8 cellular contexts compared by ENCODE assay signal in genomic region chr19:17511724-17512573, GRCh38. TPM values are rescaled to one million over a fixed set of nuclear protein-coding genes. Genes with fewer than 3 reads are reported as not detected.
DNase-seq lines count a peak whose midpoint lies in the region; ATAC-seq and TF ChIP-seq lines count a peak whose summit lies in the region.

No MANE protein-coding gene starts in this region.

- H2AFZ ChIP-seq in SK-N-SH (ENCODE audit: low read depth) (peak overlapping the region; percentile 56; the same call in 1 of the 2 replicates), trophoblast cell (ENCODE audit: insufficient read depth, low read length, poor library complexity) (peak overlapping the region; percentile 85)

- peak overlapping the region; percentile 88 for H4K91ac ChIP-seq in trophoblast cell (ENCODE audit: low read depth, low read length)

- ATAC-seq in GM21825 (IDR thresholded peaks at IDR 0.05; ENCODE audit: unreplicated experiment) (peak; percentile 52), Right ventricle myocardium superior (ENCODE audit: poor library complexity) (peak; percentile 82)
- peak; percentile 62 to 75 for ATAC-seq in activated naive CD4-positive, alpha-beta T cell treated with anti-CD3 and anti-CD28 coated beads, Interleukin-2, amount 50 U/mL, for 72 hours

- H3K23ac ChIP-seq in trophoblast cell (ENCODE audit: low read length): no peak overlapping the region

- H4K20me1 ChIP-seq in SK-N-SH (ENCODE audit: insufficient read depth): no peaks in the 10 kb centered on the region

- DNase-seq in ELR (ENCODE audit: low read depth) (peak; percentile 86), SK-N-SH (peak; percentile 93), Right ventricle myocardium superior (peak; percentile 93), trophoblast cell (peak; percentile 35 to 62), tibial nerve (ENCODE audit: low spot score in 2 of 2) (peak; percentile 65)
- DNase-seq in activated naive CD4-positive, alpha-beta T cell treated with anti-CD3 and anti-CD28 coated beads, Interleukin-2, amount 50 U/mL, for 72 hours (ENCODE audit: low spot score in 2 of 2): peak; percentile 85

- peak overlapping the region; percentile 80 for H3K14ac ChIP-seq in trophoblast cell (ENCODE audit: low read length)

- H3K4me1 ChIP-seq in SK-N-SH (ENCODE audit: control insufficient read depth in 1 of 2, insufficient read depth in 2 of 2, low read depth in 1 of 2, low read length in 1 of 2) (peaks cover 4 to 9% of the 10 kb centered on the region in 2 experiments; a peak in 3 of 4 replicates), trophoblast cell (ENCODE audit: control insufficient read depth in 1 of 2, insufficient read depth in 2 of 2, low read length in 2 of 2) (peaks cover 5 to 8% of the 10 kb centered on the region in 2 experiments), tibial nerve (peaks cover 6 to 60% (median 35%) of the 10 kb centered on the region in 4 donors)

- H3K79me1 ChIP-seq in trophoblast cell (ENCODE audit: low read length): peaks cover 14% of the 10 kb centered on the region

- H3K27me3 ChIP-seq in SK-N-SH (ENCODE audit: insufficient read depth): no peaks in the 10 kb centered on the region
- H3K27me3 ChIP-seq in trophoblast cell (ENCODE audit: insufficient read depth, low read length): no peaks in the 10 kb centered on the region
- H3K27me3 ChIP-seq in tibial nerve: no peaks in the 10 kb centered on the region

- TF ChIP-seq POLR2A in tibial nerve (IDR thresholded peaks at IDR 0.05): peak in 1 of 2 donors; percentile 39

- H3K4ac ChIP-seq in trophoblast cell (ENCODE audit: low read depth, low read length): peak overlapping the region; percentile 60

- no peak overlapping the region for H2BK12ac ChIP-seq in trophoblast cell (ENCODE audit: low read length)

- peaks cover 55% of the 10 kb centered on the region for H3K79me2 ChIP-seq in SK-N-SH (ENCODE audit: insufficient read depth)
- H3K79me2 ChIP-seq in trophoblast cell (ENCODE audit: control insufficient read depth, insufficient read depth, low read length, poor library complexity): peaks cover 10% of the 10 kb centered on the region

- H3K36me3 ChIP-seq in KOPT-K1 (ENCODE audit: insufficient read depth, low read length): peaks cover 26% of the 10 kb centered on the region
- peaks cover 7 to 19% of the 10 kb centered on the region in 2 experiments for H3K36me3 ChIP-seq in SK-N-SH (replicated peaks in 1 of 2; ENCODE audit: control insufficient read depth in 1 of 2, insufficient read depth in 2 of 2, low read length in 1 of 2)
- H3K36me3 ChIP-seq in trophoblast cell (ENCODE audit: control insufficient read depth in 1 of 2, insufficient read depth in 2 of 2, low read length in 2 of 2): peaks cover 6 to 9% of the 10 kb centered on the region in 2 experiments
- peaks cover 0 to 19% (median 0%) of the 10 kb centered on the region in 3 donors for H3K36me3 ChIP-seq in tibial nerve

- peak overlapping the region; percentile 98 for H3K27ac ChIP-seq in KOPT-K1 (ENCODE audit: low read depth, low read length, poor library complexity, severe bottlenecking)
- peak overlapping the region; percentile 87 to 93 for H3K27ac ChIP-seq in SK-N-SH (ENCODE audit: low read depth in 2 of 2, low read length in 1 of 2)
- H3K27ac ChIP-seq in trophoblast cell (ENCODE audit: low read depth, low read length): peak overlapping the region; percentile 62
- peak overlapping the region; percentile 93 to 100 (median 98) for H3K27ac ChIP-seq in tibial nerve

- POLR2A ChIA-PET in SK-N-SH (lab: Yijun Ruan, JAX): interaction anchor here (0.6 to 1.5 kb wide), 11 partner anchors 10 to 348 kb away, joined by 3 to 5 read pairs (median 3); partner anchors contain the start of genes DDA1, MVB12A, RPL18A and SLC27A1

- H3K36me3 Mint-ChIP-seq in activated naive CD4-positive, alpha-beta T cell treated with anti-CD3 and anti-CD28 coated beads, Interleukin-2, amount 50 U/mL, for 72 hours: peaks cover 12 to 48% of the 10 kb centered on the region in 2 donors

- peak overlapping the region; percentile 40 for H2AK5ac ChIP-seq in trophoblast cell (ENCODE audit: low read length)

- H3K9ac ChIP-seq in SK-N-SH (peak overlapping the region; percentile 99), trophoblast cell (ENCODE audit: low read length) (peak overlapping the region; percentile 99)

- TF ChIP-seq RAD21 in SK-N-SH (IDR thresholded peaks at IDR 0.05; ENCODE audit: low read length): peak; percentile 34

- intact Hi-C loops in Right ventricle myocardium superior (cut with DNase I): no loop called here

- CTCF ChIA-PET in SK-N-SH (lab: Yijun Ruan, JAX): interaction anchor here (0.7 to 1.8 kb wide), 9 partner anchors 11 to 344 kb away, joined by 3 to 6 read pairs (median 4); partner anchors contain the start of gene SLC27A1

- H3K9me3 Mint-ChIP-seq in activated naive CD4-positive, alpha-beta T cell treated with anti-CD3 and anti-CD28 coated beads, Interleukin-2, amount 50 U/mL, for 72 hours: no peaks in the 10 kb centered on the region

- peak overlapping the region; percentile 60 for H2BK5ac ChIP-seq in trophoblast cell (ENCODE audit: low read depth, low read length, poor library complexity)

- TF ChIP-seq EP300 in SK-N-SH (IDR thresholded peaks at IDR 0.05; ENCODE audit: borderline replicate concordance in 1 of 2, low read depth in 1 of 2, low read length in 1 of 2) (0 out of 4 replicates have a peak, but pooled peaks of 1 of the 2 experiments have one; percentile 19), tibial nerve (IDR thresholded peaks at IDR 0.05) (peak in 1 of 2 donors; percentile 83)

- peak overlapping the region; percentile 61 for H4K12ac ChIP-seq in trophoblast cell (ENCODE audit: low read depth, low read length)

- peak; percentile 31 for TF ChIP-seq CTCF in SK-N-SH (IDR thresholded peaks at IDR 0.05)
- peak in 4 of 5 experiments; percentile 19 to 70 (median 46) for TF ChIP-seq CTCF in tibial nerve (IDR thresholded peaks at IDR 0.05)

- H3K9me2 ChIP-seq in SK-N-SH: no peaks in the 10 kb centered on the region

- peaks cover 17% of the 10 kb centered on the region for H3F3A ChIP-seq in SK-N-SH (replicated peaks; ENCODE audit: insufficient read depth)

- H3K18ac ChIP-seq in trophoblast cell (ENCODE audit: low read length): peak overlapping the region; percentile 62

- H3K27ac Mint-ChIP-seq in activated naive CD4-positive, alpha-beta T cell treated with anti-CD3 and anti-CD28 coated beads, Interleukin-2, amount 50 U/mL, for 72 hours: peak overlapping the region; percentile 92 to 95

- WGBS in SK-N-SH (ENCODE audit: low lambda C conversion rate): 7% methylated on average over 20 of the region's 82 CpGs
- WGBS in trophoblast cell (ENCODE audit: extremely low coverage, insufficient coverage, insufficient read length): no CpG with 5 or more reads among the region's 82 CpGs
- 1 to 2% methylated on average over 20 to 66 of the region's 82 CpGs for WGBS in tibial nerve, 2 donors

- peaks cover 2% of the 10 kb centered on the region for H3K9me3 ChIP-seq in KOPT-K1 (ENCODE audit: insufficient read depth, low read length, poor library complexity, severe bottlenecking)
- no peaks in the 10 kb centered on the region for H3K9me3 ChIP-seq in SK-N-SH
- H3K9me3 ChIP-seq in trophoblast cell (ENCODE audit: insufficient read depth, low read depth, low read length): peaks cover 8% of the 10 kb centered on the region
- peaks cover 0 to under 1% (median 0%) of the 10 kb centered on the region in 4 donors for H3K9me3 ChIP-seq in tibial nerve

- peak overlapping the region; percentile 87 for H4K8ac ChIP-seq in trophoblast cell (ENCODE audit: low read depth, low read length)

- H3K4me2 ChIP-seq in SK-N-SH (peak overlapping the region; percentile 96), trophoblast cell (ENCODE audit: low read length) (peak overlapping the region; percentile 74)

- H3K4me3 ChIP-seq in SK-N-SH (ENCODE audit: low read depth in 2 of 2, low read length in 1 of 2) (peak overlapping the region; percentile 72 to 74), trophoblast cell (ENCODE audit: low read depth, low read length) (peak overlapping the region; percentile 93), tibial nerve (peak overlapping the region; percentile 85 to 94 (median 90))

- H2BK120ac ChIP-seq in trophoblast cell (ENCODE audit: insufficient read depth, low read length, poor library complexity): peak overlapping the region; percentile 62

RNA-seq across cellular contexts. Expression of gene PGLS, which starts 0.5 kb away (rescaled TPM):
- polyA plus RNA-seq in SK-N-SH (2012; rRNA removed): 59.9 and 73.3 TPM in 2 replicates
- polyA plus RNA-seq in SK-N-SH (2012; cell fraction: cytosol; rRNA removed): 28.3 and 43.7 TPM in 2 replicates
- polyA plus RNA-seq in SK-N-SH (2012; cell fraction: nucleus; rRNA removed): 75.1 and 114 TPM in 2 replicates
- total RNA-seq in activated naive CD4-positive, alpha-beta T cell treated with anti-CD3 and anti-CD28 coated beads, Interleukin-2, amount 50 U/mL, for 72 hours: 10 to 100 TPM; 50.3 to 70.6 TPM
- total RNA-seq in Right ventricle myocardium superior (19.6 TPM), tibial nerve (10 to 100 TPM; 82.2 to 96.7 (median 92.2) TPM)
- polyA plus RNA-seq in trophoblast cell (2013): 107 and 108 TPM in 2 replicates

RNA-seq across cellular contexts. Expression of gene SLC27A1, which starts 41.6 kb away (rescaled TPM):
- 15.0 and 16.8 TPM in 2 replicates for polyA plus RNA-seq in SK-N-SH (2012; rRNA removed)
- polyA plus RNA-seq in SK-N-SH (2012; cell fraction: cytosol; rRNA removed): 4.7 and 8.1 TPM in 2 replicates
- polyA plus RNA-seq in SK-N-SH (2012; cell fraction: nucleus; rRNA removed): 57.5 and 73.2 TPM in 2 replicates
- 1 to 10 TPM; 5.8 to 6.3 TPM for total RNA-seq in activated naive CD4-positive, alpha-beta T cell treated with anti-CD3 and anti-CD28 coated beads, Interleukin-2, amount 50 U/mL, for 72 hours
- total RNA-seq in Right ventricle myocardium superior: 64.2 TPM
- polyA plus RNA-seq in trophoblast cell (2013): 4.7 and 5.0 TPM in 2 replicates
- 10 to 100 TPM; 30.6 to 69.3 (median 55.9) TPM for total RNA-seq in tibial nerve

RNA-seq across cellular contexts. Expression of gene COLGALT1, which starts 43.5 kb away (rescaled TPM):
- 75.9 and 83.8 TPM in 2 replicates for polyA plus RNA-seq in SK-N-SH (2012; rRNA removed)
- 37.6 and 48.9 TPM in 2 replicates for polyA plus RNA-seq in SK-N-SH (2012; cell fraction: cytosol; rRNA removed)
- 80.5 and 108 TPM in 2 replicates for polyA plus RNA-seq in SK-N-SH (2012; cell fraction: nucleus; rRNA removed)
- total RNA-seq in activated naive CD4-positive, alpha-beta T cell treated with anti-CD3 and anti-CD28 coated beads, Interleukin-2, amount 50 U/mL, for 72 hours: 10 to 100 TPM; 39.2 to 64.7 TPM
- total RNA-seq in Right ventricle myocardium superior (29.9 TPM), tibial nerve (100 to 1,000 TPM in 1 of 4 donors, 10 to 100 TPM in 3; 74.5 to 141 (median 88.2) TPM)
- polyA plus RNA-seq in trophoblast cell (2013): 61.9 and 62.0 TPM in 2 replicates

RNA-seq across cellular contexts. Expression of gene NXNL1, which starts 51.2 kb away (rescaled TPM):
- not detected in 2 replicates for polyA plus RNA-seq in SK-N-SH (2012; rRNA removed)
- not detected in 2 replicates for polyA plus RNA-seq in SK-N-SH (2012; cell fraction: cytosol; rRNA removed)
- polyA plus RNA-seq in SK-N-SH (2012; cell fraction: nucleus; rRNA removed): not detected in 2 replicates
- not detected for total RNA-seq in activated naive CD4-positive, alpha-beta T cell treated with anti-CD3 and anti-CD28 coated beads, Interleukin-2, amount 50 U/mL, for 72 hours
- total RNA-seq in Right ventricle myocardium superior (0.24 TPM), tibial nerve (under 1 TPM in 1 of 4 donors, not detected in 3; 0.44 TPM)
- not detected in 2 replicates for polyA plus RNA-seq in trophoblast cell (2013)

Comparison
In these comparisons a context has a peak if more than half of its experiments do, and no peak if none do; other contexts are left out.
1. Peak in every context shown above with its lines: DNase-seq, ATAC-seq, H3K4me3 ChIP-seq and H3K27ac ChIP-seq.